Comparison of ENCODE assay signal across 1 cellular context in genomic region chr18:49510393-49511115, GRCh38.
TF ChIP-seq lines count a peak whose summit lies in the region.

No MANE protein-coding gene starts in this region.

TF ChIP-seq in GM23338, 12 proteins besides CTCF, POLR2A, EP300 and RAD21 (continued from another document):
- TF ChIP-seq ZNF462 (CRISPR knock-in tag; IDR thresholded peaks at IDR 0.05), result no peak
- no peak for TF ChIP-seq JUNB (IDR thresholded peaks at IDR 0.05; ENCODE audit: unreplicated experiment)
- no peak for TF ChIP-seq CREB1 (CRISPR knock-in tag; IDR thresholded peaks at IDR 0.05; ENCODE audit: low read depth)
- TF ChIP-seq ZNF114 (CRISPR knock-in tag; IDR thresholded peaks at IDR 0.05), result no peak
